Comparison of ENCODE assay signal across 39 cellular contexts in the genomic region with DNA sequence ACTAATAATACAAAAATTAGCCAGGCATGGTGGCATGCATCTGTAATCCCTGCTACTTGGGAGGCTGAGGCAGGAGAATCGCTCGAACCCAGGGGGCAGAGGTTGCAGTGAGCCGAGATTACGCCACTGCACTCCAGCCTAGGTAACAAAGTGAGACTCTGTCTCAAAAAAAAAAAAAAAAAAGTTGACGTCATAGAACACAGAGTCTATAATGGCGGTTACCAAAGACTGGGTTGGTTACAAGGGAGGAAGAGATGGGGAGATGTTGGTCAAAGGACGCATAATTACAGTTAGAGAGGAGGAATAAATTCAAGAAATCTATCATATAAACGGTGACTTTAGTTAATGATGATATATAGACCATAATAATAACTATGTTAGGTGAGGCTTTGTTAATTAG.
"Had no signal": no experiment of that assay in that cellular context is flagged by ENCODE, and none has a peak within 500 bp of the region (broad histone marks: within the 10 kb centered on the region; RNA-seq: fewer than 3 reads in every experiment).

No MANE protein-coding gene starts in this region.

- H3K9me3 Mint-ChIP-seq: activated naive CD4-positive, alpha-beta T cell treated with anti-CD3 and anti-CD28 coated beads for 36 hours; activated naive CD4-positive, alpha-beta T cell treated with anti-CD3 and anti-CD28 coated beads, Interleukin-2, amount 10 ng/mL, durations not matched to agents 7 days and 5 days; activated naive CD4-positive, alpha-beta T cell treated with anti-CD3 and anti-CD28 coated beads, Interleukin-2, amount 50 U/mL, for 24 hours; activated naive CD4-positive, alpha-beta T cell treated with anti-CD3 and anti-CD28 coated beads, Interleukin-2, amount 50 U/mL, for 72 hours; activated naive CD8-positive, alpha-beta T cell treated with anti-CD3 and anti-CD28 coated beads for 36 hours; activated naive CD8-positive, alpha-beta T cell treated with anti-CD3 and anti-CD28 coated beads, Interleukin-2, amount 10 ng/mL, durations not matched to agents 7 days and 5 days; activated T-cell treated with anti-CD3 and anti-CD28 coated beads, Interleukin-2, amount 50 U/mL, for 24 hours; activated T-cell treated with anti-CD3 and anti-CD28 coated beads, Interleukin-2, amount 50 U/mL, for 72 hours; activated T-helper 2 cell treated with anti-CD3 and anti-CD28 coated beads, Interferon-gamma antibody, Interleukin-2, Interleukin-4, amounts not matched to agents 10 μg/mL and 5 μg/mL and 100 μg/mL, durations not matched to agents 14 hours and 24 hours and 36 hours; brain had no signal

- DNase-seq: activated effector memory CD4-positive, alpha-beta T cell treated with anti-CD3 and anti-CD28 coated beads, Interleukin-2, amount 50 U/mL, for 16 hours; activated effector memory CD4-positive, alpha-beta T cell treated with Interleukin-2 at 50 U/mL for 16 hours; activated gamma-delta T cell; activated gamma-delta T cell treated with Interleukin-2 at 50 U/mL for 16 hours; activated naive CD4-positive, alpha-beta T cell; activated naive CD4-positive, alpha-beta T cell treated with anti-CD3 and anti-CD28 coated beads for 36 hours; activated naive CD4-positive, alpha-beta T cell treated with anti-CD3 and anti-CD28 coated beads, Interleukin-2, amount 10 ng/mL, durations not matched to agents 7 days and 5 days; activated naive CD4-positive, alpha-beta T cell treated with anti-CD3 and anti-CD28 coated beads, Interleukin-2, amount 50 U/mL, for 16 hours; activated naive CD4-positive, alpha-beta T cell treated with Interleukin-2 at 50 U/mL for 16 hours; activated naive CD8-positive, alpha-beta T cell treated with anti-CD3 and anti-CD28 coated beads for 36 hours; activated naive CD8-positive, alpha-beta T cell treated with anti-CD3 and anti-CD28 coated beads, Interleukin-2, amount 10 ng/mL, durations not matched to agents 7 days and 5 days; activated T-cell treated with anti-CD3 and anti-CD28 coated beads, Interleukin-2, amount 50 U/mL, for 1 hour; activated T-cell treated with anti-CD3 and anti-CD28 coated beads, Interleukin-2, amount 50 U/mL, for 24 hours; activated T-cell treated with anti-CD3 and anti-CD28 coated beads, Interleukin-2, amount 50 U/mL, for 4 hours; activated T-cell treated with anti-CD3 and anti-CD28 coated beads, Interleukin-2, amount 50 U/mL, for 48 hours; activated T-cell treated with anti-CD3 and anti-CD28 coated beads, Interleukin-2, amount 50 U/mL, for 72 hours; adrenal gland; amniotic stem cell; amygdala; anterior cingulate cortex; aorta; body of pancreas; brain microvascular endothelial cell; caudate nucleus; central memory CD4-positive, alpha-beta T cell; cerebellar nuclear complex had no signal

- H3K36me3 Mint-ChIP-seq: activated naive CD4-positive, alpha-beta T cell treated with anti-CD3 and anti-CD28 coated beads, Interleukin-2, amount 10 ng/mL, durations not matched to agents 7 days and 5 days; activated naive CD4-positive, alpha-beta T cell treated with anti-CD3 and anti-CD28 coated beads, Interleukin-2, amount 50 U/mL, for 24 hours; activated naive CD4-positive, alpha-beta T cell treated with anti-CD3 and anti-CD28 coated beads, Interleukin-2, amount 50 U/mL, for 72 hours; activated naive CD8-positive, alpha-beta T cell; activated naive CD8-positive, alpha-beta T cell treated with anti-CD3 and anti-CD28 coated beads for 36 hours; activated naive CD8-positive, alpha-beta T cell treated with anti-CD3 and anti-CD28 coated beads, Interleukin-2, amount 10 ng/mL, durations not matched to agents 7 days and 5 days had no signal

- H3K4me1 ChIP-seq: ascending aorta, body of pancreas, breast epithelium had no signal

- H3K27ac Mint-ChIP-seq: activated naive CD4-positive, alpha-beta T cell treated with anti-CD3 and anti-CD28 coated beads for 36 hours; activated naive CD4-positive, alpha-beta T cell treated with anti-CD3 and anti-CD28 coated beads, Interleukin-2, amount 10 ng/mL, durations not matched to agents 7 days and 5 days; activated naive CD4-positive, alpha-beta T cell treated with anti-CD3 and anti-CD28 coated beads, Interleukin-2, amount 50 U/mL, for 24 hours; activated naive CD4-positive, alpha-beta T cell treated with anti-CD3 and anti-CD28 coated beads, Interleukin-2, amount 50 U/mL, for 72 hours; activated naive CD8-positive, alpha-beta T cell; activated naive CD8-positive, alpha-beta T cell treated with anti-CD3 and anti-CD28 coated beads for 36 hours; activated naive CD8-positive, alpha-beta T cell treated with anti-CD3 and anti-CD28 coated beads, Interleukin-2, amount 10 ng/mL, durations not matched to agents 7 days and 5 days; activated T-cell treated with anti-CD3 and anti-CD28 coated beads, Interleukin-2, amount 50 U/mL, for 24 hours; activated T-cell treated with anti-CD3 and anti-CD28 coated beads, Interleukin-2, amount 50 U/mL, for 72 hours; activated T-helper 1 cell treated with anti-CD3 and anti-CD28 coated beads, Interleukin-12 subunit alpha, Interleukin-12 subunit beta, Interleukin-2, Interleukin-4 antibody, amounts not matched to agents 30 ng/mL and 10 ng/mL and 1 ng/mL, durations not matched to agents 14 hours and 24 hours and 36 hours; activated T-helper 17 cell treated with anti-CD3 and anti-CD28 coated beads, Interleukin-2, amount 50 U/mL, for 72 hours; activated T-helper 2 cell treated with anti-CD3 and anti-CD28 coated beads, Interferon-gamma antibody, Interleukin-2, Interleukin-4, amounts not matched to agents 10 μg/mL and 5 μg/mL and 100 μg/mL, durations not matched to agents 14 hours and 24 hours and 36 hours; brain had no signal

- H3K27me3 Mint-ChIP-seq: activated naive CD4-positive, alpha-beta T cell treated with anti-CD3 and anti-CD28 coated beads, Interleukin-2, amount 10 ng/mL, durations not matched to agents 7 days and 5 days; activated naive CD4-positive, alpha-beta T cell treated with anti-CD3 and anti-CD28 coated beads, Interleukin-2, amount 50 U/mL, for 24 hours; activated naive CD8-positive, alpha-beta T cell; activated naive CD8-positive, alpha-beta T cell treated with anti-CD3 and anti-CD28 coated beads for 36 hours; activated naive CD8-positive, alpha-beta T cell treated with anti-CD3 and anti-CD28 coated beads, Interleukin-2, amount 10 ng/mL, durations not matched to agents 7 days and 5 days; activated T-cell treated with anti-CD3 and anti-CD28 coated beads, Interleukin-2, amount 50 U/mL, for 24 hours; activated T-helper 17 cell treated with anti-CD3 and anti-CD28 coated beads, Interleukin-2, amount 50 U/mL, for 72 hours; brain; central memory CD8-positive, alpha-beta T cell had no signal

- H3K4me3 ChIP-seq: adrenal gland, ascending aorta, body of pancreas, breast epithelium, cardiac muscle cell had no signal

- H3K27ac ChIP-seq: ascending aorta, body of pancreas, brain microvascular endothelial cell, breast epithelium, cardiac muscle cell had no signal

- FAIRE-seq: astrocyte, bronchial epithelial cell had no signal

- H3K27me3 ChIP-seq: adrenal gland, ascending aorta, body of pancreas, brain microvascular endothelial cell, breast epithelium, cardiac muscle cell had no signal

- H3K4me1 Mint-ChIP-seq: activated naive CD4-positive, alpha-beta T cell treated with anti-CD3 and anti-CD28 coated beads, Interleukin-2, amount 10 ng/mL, durations not matched to agents 7 days and 5 days; activated naive CD4-positive, alpha-beta T cell treated with anti-CD3 and anti-CD28 coated beads, Interleukin-2, amount 50 U/mL, for 24 hours; activated naive CD8-positive, alpha-beta T cell treated with anti-CD3 and anti-CD28 coated beads for 36 hours; activated naive CD8-positive, alpha-beta T cell treated with anti-CD3 and anti-CD28 coated beads, Interleukin-2, amount 10 ng/mL, durations not matched to agents 7 days and 5 days; activated T-helper 17 cell treated with anti-CD3 and anti-CD28 coated beads, Interleukin-2, amount 50 U/mL, for 72 hours; central memory CD8-positive, alpha-beta T cell had no signal

- H3K36me3 ChIP-seq: adrenal gland, ascending aorta, breast epithelium, cardiac muscle cell had no signal

- ATAC-seq: activated naive CD4-positive, alpha-beta T cell treated with anti-CD3 and anti-CD28 coated beads, Interleukin-2, amount 50 U/mL, for 72 hours; activated T-cell treated with anti-CD3 and anti-CD28 coated beads, Interleukin-2, amount 50 U/mL, for 4 hours; activated T-cell treated with anti-CD3 and anti-CD28 coated beads, Interleukin-2, amount 50 U/mL, for 72 hours; activated T-helper 17 cell treated with anti-CD3 and anti-CD28 coated beads, Interleukin-2, amount 50 U/mL, for 72 hours; body of pancreas had no signal

- H3K4me3 Mint-ChIP-seq: activated naive CD4-positive, alpha-beta T cell treated with anti-CD3 and anti-CD28 coated beads for 36 hours; activated naive CD4-positive, alpha-beta T cell treated with anti-CD3 and anti-CD28 coated beads, Interleukin-2, amount 10 ng/mL, durations not matched to agents 7 days and 5 days; activated naive CD4-positive, alpha-beta T cell treated with anti-CD3 and anti-CD28 coated beads, Interleukin-2, amount 50 U/mL, for 24 hours; activated naive CD8-positive, alpha-beta T cell; activated naive CD8-positive, alpha-beta T cell treated with anti-CD3 and anti-CD28 coated beads for 36 hours; activated naive CD8-positive, alpha-beta T cell treated with anti-CD3 and anti-CD28 coated beads, Interleukin-2, amount 10 ng/mL, durations not matched to agents 7 days and 5 days; activated T-cell treated with anti-CD3 and anti-CD28 coated beads, Interleukin-2, amount 50 U/mL, for 24 hours; activated T-cell treated with anti-CD3 and anti-CD28 coated beads, Interleukin-2, amount 50 U/mL, for 4 hours; activated T-cell treated with anti-CD3 and anti-CD28 coated beads, Interleukin-2, amount 50 U/mL, for 72 hours; activated T-helper 1 cell treated with anti-CD3 and anti-CD28 coated beads, Interleukin-12 subunit alpha, Interleukin-12 subunit beta, Interleukin-2, Interleukin-4 antibody, amounts not matched to agents 30 ng/mL and 10 ng/mL and 1 ng/mL, durations not matched to agents 14 hours and 24 hours and 36 hours; activated T-helper 17 cell treated with anti-CD3 and anti-CD28 coated beads, Interleukin-2, amount 50 U/mL, for 72 hours; brain; central memory CD8-positive, alpha-beta T cell had no signal

- H3K9me3 ChIP-seq: adrenal gland, ascending aorta, body of pancreas, breast epithelium had no signal
